Comparison of ENCODE assay signal across 8 cellular contexts in genomic region chr1:54355931-54356679, GRCh38. TPM values are rescaled to one million over a fixed set of nuclear protein-coding genes. Genes with fewer than 3 reads are reported as not detected.
DNase-seq lines count a peak whose midpoint lies in the region; ATAC-seq and TF ChIP-seq lines count a peak whose summit lies in the region.

No MANE protein-coding gene starts in this region.

- H3K27ac ChIP-seq in DOHH2 (ENCODE audit: low read depth, low read length) (no peak overlapping the region), PC-9 (no peak overlapping the region)

- H3K36me3 ChIP-seq in DOHH2 (ENCODE audit: control insufficient read depth, low read length) (no peaks in the 10 kb centered on the region), PC-9 (ENCODE audit: low read depth) (no peaks in the 10 kb centered on the region)

- H4K20me1 ChIP-seq in DOHH2 (ENCODE audit: control insufficient read depth, insufficient read depth, low read depth, low read length) (0 out of 2 replicates have a peak, but pooled peaks cover 3% of the 10 kb centered on the region), PC-9 (ENCODE audit: insufficient read depth) (no peaks in the 10 kb centered on the region)

- POLR2A ChIA-PET in PC-9 (lab: Charles Lee; ENCODE audit: unreplicated experiment), result no interaction called here

- peaks cover 5% of the 10 kb centered on the region; the same call in 1 of the 2 replicates for H3F3A ChIP-seq in DOHH2 (ENCODE audit: control insufficient read depth, insufficient read depth)
- no peaks in the 10 kb centered on the region for H3F3A ChIP-seq in PC-9 (ENCODE audit: insufficient read depth, low read depth)

- peak overlapping the region; percentile 32 for H3K4me2 ChIP-seq in DOHH2 (ENCODE audit: low read length)
- no peak overlapping the region for H3K4me2 ChIP-seq in PC-9

- 73 to 76% methylated on average over 31 of the region's 31 CpGs for WGBS in lower leg skin, 2 donors

- BruUV-seq in PC-9 (replicated peaks; lab: Mats Ljungman, UMichigan), result no TSS peak

- no peak overlapping the region for H2AFZ ChIP-seq in PC-9

- H3K4me3 ChIP-seq in DOHH2 (ENCODE audit: low read length) (peak overlapping the region; percentile 34), PC-9 (no peak overlapping the region), lower leg skin (ENCODE audit: low read depth, poor library complexity, severe bottlenecking) (no peak overlapping the region)

- peak overlapping the region; percentile 87 for H3K4me3 Mint-ChIP-seq in activated T-helper 1 cell treated with anti-CD3 and anti-CD28 coated beads, Interleukin-12 subunit alpha, Interleukin-12 subunit beta, Interleukin-2, Interleukin-4 antibody, amounts not matched to agents 30 ng/mL and 10 ng/mL and 1 ng/mL, durations not matched to agents 14 hours and 24 hours and 36 hours
- H3K4me3 Mint-ChIP-seq in naive B cell, result peak overlapping the region; percentile 73 to 94 (median 85)

- no peak for TF ChIP-seq POLR2A in lower leg skin (IDR thresholded peaks at IDR 0.05)

- H3K27me3 ChIP-seq in DOHH2 (ENCODE audit: control insufficient read depth, low read length), result no peaks in the 10 kb centered on the region
- no peaks in the 10 kb centered on the region for H3K27me3 ChIP-seq in PC-9 (ENCODE audit: insufficient read depth, low read depth)

- no peaks in the 10 kb centered on the region for H3K9me3 Mint-ChIP-seq in activated T-helper 1 cell treated with anti-CD3 and anti-CD28 coated beads, Interleukin-12 subunit alpha, Interleukin-12 subunit beta, Interleukin-2, Interleukin-4 antibody, amounts not matched to agents 30 ng/mL and 10 ng/mL and 1 ng/mL, durations not matched to agents 14 hours and 24 hours and 36 hours
- H3K9me3 Mint-ChIP-seq in naive B cell, result no peaks in the 10 kb centered on the region

- H3K9me2 ChIP-seq in DOHH2 (replicated peaks; ENCODE audit: control insufficient read depth, low read length) (no peaks in the 10 kb centered on the region), PC-9 (ENCODE audit: insufficient read depth) (no peaks in the 10 kb centered on the region)

- peaks cover 35% of the 10 kb centered on the region for H3K4me1 ChIP-seq in DOHH2 (ENCODE audit: control insufficient read depth, low read length)
- H3K4me1 ChIP-seq in PC-9 (replicated peaks; ENCODE audit: insufficient read depth), result no peaks in the 10 kb centered on the region

- H3K9me3 ChIP-seq in DOHH2 (ENCODE audit: control insufficient read depth, insufficient read depth, low read length), result no peaks in the 10 kb centered on the region
- no peaks in the 10 kb centered on the region for H3K9me3 ChIP-seq in PC-9 (ENCODE audit: insufficient read depth, low read depth)

- H3K27ac Mint-ChIP-seq in activated T-helper 1 cell treated with anti-CD3 and anti-CD28 coated beads, Interleukin-12 subunit alpha, Interleukin-12 subunit beta, Interleukin-2, Interleukin-4 antibody, amounts not matched to agents 30 ng/mL and 10 ng/mL and 1 ng/mL, durations not matched to agents 14 hours and 24 hours and 36 hours, result peak overlapping the region; percentile 94
- H3K27ac Mint-ChIP-seq in naive B cell, result peak overlapping the region in 5 of 6 donors; percentile 44 to 84 (median 72)

- no peak for TF ChIP-seq CTCF in DOHH2 (IDR thresholded peaks at IDR 0.05; ENCODE audit: low read depth, low read length, poor library complexity, severe bottlenecking)
- no peak for TF ChIP-seq CTCF in PC-9 (conservative IDR thresholded peaks at IDR 0.05)
- TF ChIP-seq CTCF in lower leg skin (IDR thresholded peaks at IDR 0.05), result no peak

- H3K79me2 ChIP-seq in DOHH2 (ENCODE audit: control insufficient read depth, low read length), result no peaks in the 10 kb centered on the region
- H3K79me2 ChIP-seq in PC-9 (ENCODE audit: low read depth), result no peaks in the 10 kb centered on the region

- H3K27me3 Mint-ChIP-seq in activated T-helper 1 cell treated with anti-CD3 and anti-CD28 coated beads, Interleukin-12 subunit alpha, Interleukin-12 subunit beta, Interleukin-2, Interleukin-4 antibody, amounts not matched to agents 30 ng/mL and 10 ng/mL and 1 ng/mL, durations not matched to agents 14 hours and 24 hours and 36 hours (ENCODE audit: insufficient read depth), result no peaks in the 10 kb centered on the region
- H3K27me3 Mint-ChIP-seq in naive B cell, result no peaks in the 10 kb centered on the region

- intact Hi-C loops in activated T-helper 1 cell treated with anti-CD3 and anti-CD28 coated beads, Interleukin-12 subunit alpha, Interleukin-12 subunit beta, Interleukin-2, Interleukin-4 antibody, amounts not matched to agents 30 ng/mL and 10 ng/mL and 1 ng/mL, durations not matched to agents 14 hours and 24 hours and 36 hours (cut with micrococcal nuclease), result loop anchor here (1.0 to 2.0 kb wide), 5 partner anchors 20 to 133 kb away; no protein-coding TSS in a partner anchor
- intact Hi-C loops in PC-9 (cut with micrococcal nuclease; ENCODE audit: unreplicated experiment) (no loop called here), lower leg skin (cut with DNase I; ENCODE audit: low total_unique reads) (no loop called here)

- CTCF ChIA-PET in PC-9 (lab: Charles Lee), result no interaction called here

- H3K4me1 Mint-ChIP-seq in activated T-helper 1 cell treated with anti-CD3 and anti-CD28 coated beads, Interleukin-12 subunit alpha, Interleukin-12 subunit beta, Interleukin-2, Interleukin-4 antibody, amounts not matched to agents 30 ng/mL and 10 ng/mL and 1 ng/mL, durations not matched to agents 14 hours and 24 hours and 36 hours (ENCODE audit: low read depth), result peaks cover 91% of the 10 kb centered on the region
- peaks cover 16 to 29% (median 24%) of the 10 kb centered on the region in 3 donors for H3K4me1 Mint-ChIP-seq in naive B cell

- H3K36me3 Mint-ChIP-seq in activated T-helper 1 cell treated with anti-CD3 and anti-CD28 coated beads, Interleukin-12 subunit alpha, Interleukin-12 subunit beta, Interleukin-2, Interleukin-4 antibody, amounts not matched to agents 30 ng/mL and 10 ng/mL and 1 ng/mL, durations not matched to agents 14 hours and 24 hours and 36 hours (ENCODE audit: low read depth), result peaks cover 23% of the 10 kb centered on the region
- no peaks in the 10 kb centered on the region for H3K36me3 Mint-ChIP-seq in naive B cell

- no peak for DNase-seq in activated T-helper 1 cell treated with anti-CD3 and anti-CD28 coated beads, Interleukin-12 subunit alpha, Interleukin-12 subunit beta, Interleukin-2, Interleukin-4 antibody, amounts not matched to agents 30 ng/mL and 10 ng/mL and 1 ng/mL, durations not matched to agents 14 hours and 24 hours and 36 hours (ENCODE audit: low spot score)
- DNase-seq in naive B cell, result peak; percentile 25
- DNase-seq in PC-9, result no peak
- no peak for DNase-seq in SHP77 (lab: John Stamatoyannopoulos, UW)
- no peak for DNase-seq in lower leg skin (ENCODE audit: low spot score in 2 of 2)
- DNase-seq in RKO (ENCODE audit: low spot score), result no peak

- ATAC-seq in HG03521 (IDR thresholded peaks at IDR 0.05; ENCODE audit: unreplicated experiment) (peak; percentile 7), naive B cell (ENCODE audit: low read depth in 2 of 2) (peak; percentile 58 to 69)

RNA-seq across cellular contexts. Expression of gene SSBP3, which starts 50.1 kb away (rescaled TPM):
- total RNA-seq in activated T-helper 1 cell treated with anti-CD3 and anti-CD28 coated beads, Interleukin-12 subunit alpha, Interleukin-12 subunit beta, Interleukin-2, Interleukin-4 antibody, amounts not matched to agents 30 ng/mL and 10 ng/mL and 1 ng/mL, durations not matched to agents 14 hours and 24 hours and 36 hours, result 98.0 and 110 TPM in 2 replicates
- 1 to 10 TPM; 1.7 to 4.2 (median 2.2) TPM for polyA plus RNA-seq in naive B cell (ENCODE audit: low read depth in 6 of 6)
- 26.2 and 26.5 TPM in 2 replicates for total RNA-seq in PC-9 (2021)
- 10 to 100 TPM; 19.3 to 40.5 (median 31.3) TPM for total RNA-seq in lower leg skin
